19 cellular contexts compared by ENCODE assay signal in the genomic region with DNA sequence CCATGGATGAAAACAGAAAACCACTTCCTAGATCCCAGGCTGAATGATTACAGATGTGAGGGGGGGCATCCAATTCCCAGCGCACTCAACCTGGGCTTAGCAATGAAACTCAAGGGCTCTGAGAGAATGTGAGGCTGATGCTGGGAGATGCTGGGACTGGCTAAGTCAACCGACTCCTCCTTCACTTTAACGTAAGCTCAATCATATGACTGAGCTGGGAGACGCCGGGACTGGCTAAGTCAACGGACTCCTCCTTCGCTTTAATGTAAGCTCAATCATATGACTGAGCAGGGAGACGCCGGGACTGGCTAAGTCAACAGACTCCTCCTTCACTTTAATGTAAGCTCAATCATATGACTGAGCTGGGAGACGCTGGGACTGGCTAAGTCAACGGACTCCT.
DNase-seq lines count a peak whose midpoint lies in the region; ATAC-seq and TF ChIP-seq lines count a peak whose summit lies in the region.
"Had no signal": no experiment of that assay in that cellular context is flagged by ENCODE, and none has a peak within 500 bp of the region (broad histone marks: within the 10 kb centered on the region; RNA-seq: fewer than 3 reads in every experiment).

No MANE protein-coding gene starts in this region.

- in situ Hi-C loops in G401 (cut with HindIII; ENCODE audit: low sequenced_read_pairs) (no loop called here), gastrocnemius medialis (cut with MboI; ENCODE audit: low sequenced_read_pairs in 4 of 4) (no loop called here)

- no peak for ATAC-seq in gastrocnemius medialis
- no peak for ATAC-seq in HG02840 (IDR thresholded peaks at IDR 0.05; ENCODE audit: low FRiP score, unreplicated experiment)
- ATAC-seq: activated T-cell treated with anti-CD3 and anti-CD28 coated beads, Interleukin-2, amount 50 U/mL, for 72 hours had no signal

- TF ChIP-seq POLR2A in NB4 (IDR thresholded peaks at IDR 0.05; ENCODE audit: extremely low read depth, insufficient read length) = peak; percentile 73
- TF ChIP-seq POLR2A in gastrocnemius medialis (IDR thresholded peaks at IDR 0.05) = no peak

- no peaks in the 10 kb centered on the region for H3K27me3 ChIP-seq in gastrocnemius medialis

- H3K9me3 ChIP-seq in gastrocnemius medialis = no peaks in the 10 kb centered on the region

- intact Hi-C loops in gastrocnemius medialis (cut with DNase I; ENCODE audit: low total_unique reads) = no loop called here

- H3K36me3 ChIP-seq in gastrocnemius medialis = peaks cover 0 to 29% of the 10 kb centered on the region in 2 donors

- TF ChIP-seq CTCF in NB4 (IDR thresholded peaks at IDR 0.05; ENCODE audit: low read depth, low read length) (no peak), gastrocnemius medialis (IDR thresholded peaks at IDR 0.05 in 4 of 5, conservative IDR thresholded peaks at IDR 0.05 in 1 of 5) (no peak)

- no peak overlapping the region for H3K4me3 ChIP-seq in NB4 (ENCODE audit: low read depth, low read length)
- H3K4me3 ChIP-seq in gastrocnemius medialis = no peak overlapping the region
- H3K4me3 ChIP-seq: smooth muscle cell had no signal

- H3K4me1 ChIP-seq in gastrocnemius medialis = peaks cover 12 to 14% of the 10 kb centered on the region in 2 donors

- peak overlapping the region in 3 of 4 donors; percentile 56 to 83 (median 68) for H3K27ac ChIP-seq in gastrocnemius medialis

- DNase-seq in G401 (ENCODE audit: low spot score) (peak; percentile 81), NB4 (ENCODE audit: low read depth) (peak; percentile 93), foreskin melanocyte (peak; percentile 55), gastrocnemius medialis (no peak), NCI-H187 (lab: John Stamatoyannopoulos, UW) (no peak)
- DNase-seq in activated CD4-positive, CD25-positive, alpha-beta regulatory T cell treated with anti-CD3 and anti-CD28 coated beads, Interleukin-2, amount 50 U/mL, for 72 hours = no peak
- DNase-seq: activated CD4-positive, alpha-beta T cell treated with anti-CD3 and anti-CD28 coated beads for 4 hours; activated naive CD4-positive, alpha-beta T cell treated with Interleukin-2 at 50 U/mL for 16 hours; activated T-cell treated with anti-CD3 and anti-CD28 coated beads, Interleukin-2, amount 50 U/mL, for 72 hours; amygdala; CD4-positive, alpha-beta memory T cell; dermis blood vessel endothelial cell; kidney glomerular epithelial cell; NCI-H2107; NCI-H510A; occipital lobe; SHP77 treated with DMSO at 0.1 percent for 48 hours had no signal

Comparison
In these comparisons a context has a peak if more than half of its experiments do, and no peak if none do; other contexts are left out.
1. DNase-seq: peak in G401 (single experiment), NB4 (single experiment) and foreskin melanocyte (single experiment); none in gastrocnemius medialis (0 of 2), activated CD4-positive, CD25-positive, alpha-beta regulatory T cell treated with anti-CD3 and anti-CD28 coated beads, Interleukin-2, amount 50 U/mL, for 72 hours (single experiment) and NCI-H187 (0 of 2).